ENCODE assay signal across 16 cellular contexts in genomic region chr2:144078091-144078490, GRCh38.
DNase-seq lines count a peak whose midpoint lies in the region; ATAC-seq, FAIRE-seq and TF ChIP-seq lines count a peak whose summit lies in the region.
"Had no signal": no experiment of that assay in that cellular context is flagged by ENCODE, and none has a peak within 500 bp of the region (broad histone marks: within the 10 kb centered on the region; RNA-seq: fewer than 3 reads in every experiment).

No MANE protein-coding gene starts in this region.

- FAIRE-seq in astrocyte (lab: Jason Lieb, UNC), result no peak

- H3K36me3 Mint-ChIP-seq in astrocyte (ENCODE audit: low read depth, unreplicated experiment), result no peaks in the 10 kb centered on the region
- H3K36me3 Mint-ChIP-seq: activated naive CD4-positive, alpha-beta T cell treated with anti-CD3 and anti-CD28 coated beads, Interleukin-2, amount 50 U/mL, for 72 hours had no signal

- ATAC-seq in heart left ventricle (peak in 3 of 4 donors; percentile 18 to 47 (median 39)), left cardiac atrium (peak; percentile 34 to 58), GM21381 (IDR thresholded peaks at IDR 0.05; ENCODE audit: unreplicated experiment) (no peak), HG02642 (IDR thresholded peaks at IDR 0.05; ENCODE audit: poor library complexity, unreplicated experiment) (no peak)
- ATAC-seq: activated naive CD4-positive, alpha-beta T cell treated with anti-CD3 and anti-CD28 coated beads, Interleukin-2, amount 50 U/mL, for 72 hours; Panc1 had no signal

- no peak overlapping the region for H3K4me3 ChIP-seq in heart left ventricle
- no peak overlapping the region for H3K4me3 ChIP-seq in right atrium auricular region
- no peak overlapping the region for H3K4me3 ChIP-seq in astrocyte (ENCODE audit: insufficient read depth, low read depth, low read length)
- H3K4me3 ChIP-seq: stomach, uterus had no signal

- H3K36me3 ChIP-seq in heart left ventricle, result no peaks in the 10 kb centered on the region
- no peaks in the 10 kb centered on the region for H3K36me3 ChIP-seq in right atrium auricular region
- H3K36me3 ChIP-seq in astrocyte (ENCODE audit: insufficient read depth, low read length), result no peaks in the 10 kb centered on the region
- H3K36me3 ChIP-seq: stomach, uterus had no signal

- no peak overlapping the region for H2AFZ ChIP-seq in astrocyte (ENCODE audit: low read depth, low read length)

- H3K79me2 ChIP-seq in astrocyte (ENCODE audit: insufficient read depth, low read length), result no peaks in the 10 kb centered on the region

- H3K27me3 Mint-ChIP-seq in astrocyte (ENCODE audit: low read depth, unreplicated experiment), result no peaks in the 10 kb centered on the region

- H3K27ac Mint-ChIP-seq in astrocyte (ENCODE audit: unreplicated experiment), result no peak overlapping the region
- H3K27ac Mint-ChIP-seq: activated naive CD4-positive, alpha-beta T cell treated with anti-CD3 and anti-CD28 coated beads, Interleukin-2, amount 50 U/mL, for 72 hours; T-helper 1 cell treated with Interleukin-12 subunit alpha and Interleukin-12 subunit beta and Interleukin-4 antibody, amounts not matched to agents 30 μg/mL and 1 μg/mL, for 36 hours had no signal

- H3K9me3 ChIP-seq in heart left ventricle (no peaks in the 10 kb centered on the region), right atrium auricular region (no peaks in the 10 kb centered on the region), astrocyte (ENCODE audit: insufficient read depth, low read depth, low read length) (no peaks in the 10 kb centered on the region)
- H3K9me3 ChIP-seq: stomach, uterus had no signal

- peaks cover 0 to 18% (median 0%) of the 10 kb centered on the region in 12 donors for H3K4me1 ChIP-seq in heart left ventricle
- peaks cover 0 to 6% of the 10 kb centered on the region in 2 donors for H3K4me1 ChIP-seq in right atrium auricular region
- peaks cover 3% of the 10 kb centered on the region for H3K4me1 ChIP-seq in astrocyte (ENCODE audit: insufficient read depth, low read length)
- H3K4me1 ChIP-seq: uterus had no signal

- no peaks in the 10 kb centered on the region for H4K20me1 ChIP-seq in astrocyte (ENCODE audit: insufficient read depth, low read length)

- DNase-seq in heart left ventricle (no peak), right atrium auricular region (ENCODE audit: low spot score) (no peak), astrocyte (ENCODE audit: low read depth) (peak; percentile 37), left cardiac atrium (no peak), amygdala (lab: John Stamatoyannopoulos, UW) (no peak), DMS53 treated with DMSO at 0.1 percent for 48 hours (lab: John Stamatoyannopoulos, UW; ENCODE audit: unreplicated experiment) (no peak)
- DNase-seq: activated CD4-positive, CD25-positive, alpha-beta regulatory T cell; NCI-H1092 treated with DMSO at 0.1 percent for 48 hours; NCI-H510A treated with DMSO at 0.1 percent for 48 hours; stomach; uterus had no signal

- H3K27ac ChIP-seq in heart left ventricle (no peak overlapping the region), right atrium auricular region (no peak overlapping the region), astrocyte (ENCODE audit: low read depth, low read length) (no peak overlapping the region)
- H3K27ac ChIP-seq: stomach, uterus had no signal

- H3K27me3 ChIP-seq in heart left ventricle (no peaks in the 10 kb centered on the region), right atrium auricular region (no peaks in the 10 kb centered on the region), astrocyte (ENCODE audit: insufficient read depth, low read length) (no peaks in the 10 kb centered on the region)
- H3K27me3 ChIP-seq: stomach, uterus had no signal

- intact Hi-C loops in heart left ventricle (cut with DNase I) (loop anchor here in 1 of 10 donors (10.0 kb wide), 1 partner anchor 563 kb away; no protein-coding TSS in a partner anchor), left cardiac atrium (cut with DNase I) (no loop called here)

- no peak overlapping the region for H3K4me3 Mint-ChIP-seq in astrocyte (ENCODE audit: unreplicated experiment)
- H3K4me3 Mint-ChIP-seq: T-helper 1 cell treated with Interleukin-12 subunit alpha and Interleukin-12 subunit beta and Interleukin-4 antibody, amounts not matched to agents 30 μg/mL and 1 μg/mL, for 36 hours had no signal

- H3K9ac ChIP-seq in astrocyte (ENCODE audit: low read length), result no peak overlapping the region

- no peaks in the 10 kb centered on the region for H3K9me3 Mint-ChIP-seq in astrocyte (ENCODE audit: unreplicated experiment)
- H3K9me3 Mint-ChIP-seq: T-helper 1 cell treated with Interleukin-12 subunit alpha and Interleukin-12 subunit beta and Interleukin-4 antibody, amounts not matched to agents 30 μg/mL and 1 μg/mL, for 36 hours had no signal

- H3K4me2 ChIP-seq in astrocyte (ENCODE audit: low read length), result no peak overlapping the region

- H3K4me1 Mint-ChIP-seq in astrocyte (ENCODE audit: low read depth, unreplicated experiment), result peaks cover 24% of the 10 kb centered on the region

- TF ChIP-seq POLR2A in heart left ventricle (IDR thresholded peaks at IDR 0.05), result no peak

- TF ChIP-seq CTCF in heart left ventricle (IDR thresholded peaks at IDR 0.05), result no peak
- TF ChIP-seq CTCF in right atrium auricular region (IDR thresholded peaks at IDR 0.05), result no peak
- TF ChIP-seq CTCF in astrocyte (IDR thresholded peaks at IDR 0.05; ENCODE audit: insufficient read depth, low read depth, low read length), result no peak

Comparison
In these comparisons a context has a peak if more than half of its experiments do, and no peak if none do; other contexts are left out.
1. ATAC-seq: peak in heart left ventricle (3 of 4) and left cardiac atrium (2 of 2); none in GM21381 (single experiment) and HG02642 (single experiment).